ENCODE assay signal across 27 cellular contexts in genomic region chr10:73225518-73225917, GRCh38. TPM values are rescaled to one million over a fixed set of nuclear protein-coding genes. Genes with fewer than 3 reads are reported as not detected.
DNase-seq lines count a peak whose midpoint lies in the region; ATAC-seq and TF ChIP-seq lines count a peak whose summit lies in the region.
"Had no signal": no experiment of that assay in that cellular context is flagged by ENCODE, and none has a peak within 500 bp of the region (broad histone marks: within the 10 kb centered on the region; RNA-seq: fewer than 3 reads in every experiment).

No MANE protein-coding gene starts in this region.

- H3K4me1 ChIP-seq in GM23338 (ENCODE audit: insufficient read depth): no peaks in the 10 kb centered on the region
- H3K4me1 ChIP-seq in A673 (ENCODE audit: insufficient read depth, low read length, poor library complexity, severe bottlenecking): no peaks in the 10 kb centered on the region
- H3K4me1 ChIP-seq: neural progenitor cell, parathyroid adenoma had no signal

- intact Hi-C loops in A673 (cut with micrococcal nuclease; ENCODE audit: unreplicated experiment): no loop called here

- no peaks in the 10 kb centered on the region; the same call in 1 of the 2 replicates for H4K20me1 ChIP-seq in GM23338 (replicated peaks; ENCODE audit: insufficient read depth)

- H3K27me3 ChIP-seq in GM23338 (ENCODE audit: insufficient read depth) (no peaks in the 10 kb centered on the region), A673 (replicated peaks; ENCODE audit: insufficient read depth, low read depth, low read length, poor library complexity) (no peaks in the 10 kb centered on the region)
- H3K27me3 ChIP-seq: neural progenitor cell, upper lobe of left lung had no signal

- no peaks in the 10 kb centered on the region; the same call in 1 of the 2 replicates for H3K9me2 ChIP-seq in GM23338 (ENCODE audit: insufficient read depth)

- no peaks in the 10 kb centered on the region for H3K36me3 ChIP-seq in GM23338 (ENCODE audit: insufficient read depth)
- H3K36me3 ChIP-seq in A673 (ENCODE audit: insufficient read depth, low read length, poor library complexity, severe bottlenecking): no peaks in the 10 kb centered on the region

- no peak overlapping the region for H2AFZ ChIP-seq in GM23338
- H2AFZ ChIP-seq: neural progenitor cell, parathyroid adenoma had no signal

- DNase-seq in ELR (ENCODE audit: low read depth) (peak; percentile 71), HFFc6 (peak; percentile 9), amniotic epithelial cell (ENCODE audit: low read depth) (peak; percentile 49), kidney tubule cell (ENCODE audit: low spot score) (peak; percentile 47), GM23338 (ENCODE audit: low spot score) (no peak), NCI-H345 (lab: John Stamatoyannopoulos, UW) (no peak), A673 (ENCODE audit: low spot score) (no peak)
- DNase-seq: activated CD4-positive, CD25-positive, alpha-beta regulatory T cell treated with anti-CD3 and anti-CD28 coated beads, Interleukin-2, amount 50 U/mL, for 72 hours; activated naive CD4-positive, alpha-beta T cell; cortex of kidney; foreskin melanocyte; H7; mesendoderm; NCI-H1105; NCI-H1930; NCI-H2227 treated with DMSO at 0.1 percent for 48 hours; NCI-H748 treated with DMSO at 0.1 percent for 48 hours; right cardiac atrium; stimulated activated CD4-positive, alpha-beta T cell treated with anti-CD3 and anti-CD28 coated beads, Interleukin-2, amount 100 ng/mL, for 48 hours; substantia nigra; upper lobe of left lung had no signal

- no peaks in the 10 kb centered on the region for H3K9me3 ChIP-seq in A673 (ENCODE audit: low read depth, low read length, poor library complexity, severe bottlenecking)
- H3K9me3 ChIP-seq: upper lobe of left lung had no signal

- H3K27me3 Mint-ChIP-seq in HFFc6 (ENCODE audit: insufficient read depth): no peaks in the 10 kb centered on the region; the same call in none of the 2 replicates
- H3K27me3 Mint-ChIP-seq in GM23338 (ENCODE audit: insufficient read depth, low read depth, poor library complexity): no peaks in the 10 kb centered on the region

- CTCF ChIA-PET in A673 (lab: Charles Lee): no interaction called here

- POLR2A ChIA-PET in A673 (lab: Charles Lee; ENCODE audit: low non-redundant PET): no interaction called here

- H3K27ac Mint-ChIP-seq in HFFc6: no peak overlapping the region; the same call in 1 of the 2 replicates
- H3K27ac Mint-ChIP-seq in GM23338: no peak overlapping the region
- H3K27ac Mint-ChIP-seq: neural progenitor cell had no signal

- H3K9me3 Mint-ChIP-seq in HFFc6 (no peaks in the 10 kb centered on the region), GM23338 (no peaks in the 10 kb centered on the region)
- H3K9me3 Mint-ChIP-seq: neural progenitor cell had no signal

- H3F3A ChIP-seq in GM23338 (replicated peaks; ENCODE audit: low read depth): no peaks in the 10 kb centered on the region

- TF ChIP-seq CTCF in HFFc6 (IDR thresholded peaks at IDR 0.05) (no peak), GM23338 (conservative IDR thresholded peaks at IDR 0.05; ENCODE audit: low read depth in 2 of 2) (no peak), A673 (conservative IDR thresholded peaks at IDR 0.05; ENCODE audit: low read depth, low read length) (no peak)

- H3K79me2 ChIP-seq in GM23338 (replicated peaks; ENCODE audit: insufficient read depth): no peaks in the 10 kb centered on the region
- H3K79me2 ChIP-seq: parathyroid adenoma had no signal

- H3K27ac ChIP-seq in GM23338 (ENCODE audit: low read depth): no peak overlapping the region
- no peak overlapping the region for H3K27ac ChIP-seq in A673 (ENCODE audit: low read depth, low read length, poor library complexity, severe bottlenecking)
- H3K27ac ChIP-seq: neural progenitor cell, parathyroid adenoma, RWPE1, SK-N-MC, upper lobe of left lung had no signal

- no peak for ATAC-seq in GM23338
- ATAC-seq: esophagus mucosa, left lobe of liver, right cardiac atrium had no signal

- H3K4me1 Mint-ChIP-seq in HFFc6 (ENCODE audit: low read depth): peaks cover 14% of the 10 kb centered on the region
- no peaks in the 10 kb centered on the region for H3K4me1 Mint-ChIP-seq in GM23338
- H3K4me1 Mint-ChIP-seq: neural progenitor cell had no signal

- H3K4me2 ChIP-seq in GM23338: no peak overlapping the region
- H3K4me2 ChIP-seq: neural progenitor cell had no signal

- peaks cover 10% of the 10 kb centered on the region for H3K36me3 Mint-ChIP-seq in HFFc6 (ENCODE audit: low read depth)
- no peaks in the 10 kb centered on the region for H3K36me3 Mint-ChIP-seq in GM23338 (ENCODE audit: low read depth)

- BruUV-seq in A673 (replicated peaks; lab: Mats Ljungman, UMichigan): no TSS peak

- H3K4me3 Mint-ChIP-seq in HFFc6: no peak overlapping the region
- H3K4me3 Mint-ChIP-seq in GM23338: no peak overlapping the region
- H3K4me3 Mint-ChIP-seq: neural progenitor cell had no signal

- no peak overlapping the region for H3K4me3 ChIP-seq in GM23338
- no peak overlapping the region for H3K4me3 ChIP-seq in A673 (ENCODE audit: low read depth, low read length, poor library complexity, severe bottlenecking)
- H3K4me3 ChIP-seq: neural progenitor cell, SK-N-MC, upper lobe of left lung had no signal

TF ChIP-seq in GM23338, 12 proteins besides CTCF, POLR2A, EP300 and RAD21:
- no peak for TF ChIP-seq ETS1 (IDR thresholded peaks at IDR 0.05)
- TF ChIP-seq CREB1 (CRISPR knock-in tag; IDR thresholded peaks at IDR 0.05; ENCODE audit: low read depth): no peak
TF ChIP-seq in GM23338: peak in this region for 0.

RNA-seq across cellular contexts. Expression of gene DNAJC9, which starts 21.5 kb away (rescaled TPM):
- total RNA-seq in HFFc6 (2021; fragmentation: NEBNext Ultra II Directional; extraction: Animal tissue kit (Norgen Biotek cat#: 25700)): 10 to 100 TPM; 18.6 to 30.9 (median 27.1) TPM
- 27.8 and 33.2 TPM in 2 replicates for total RNA-seq in GM23338 (2014; rRNA removed; shearing (Covaris generic))
- 23.6 and 31.0 TPM in 2 replicates for polyA plus RNA-seq in GM23338 (2016; fragmentation: Nextera tagmentation; extraction: Ambion mirVana)
- total RNA-seq in A673 (2021): 69.1 and 72.9 TPM in 2 replicates

RNA-seq across cellular contexts. Expression of gene MRPS16, which starts 26.9 kb away (rescaled TPM):
- total RNA-seq in HFFc6 (2021; fragmentation: NEBNext Ultra II Directional; extraction: Animal tissue kit (Norgen Biotek cat#: 25700)): 100 to 1,000 TPM; 100 to 140 (median 116) TPM
- total RNA-seq in GM23338 (2014; rRNA removed; shearing (Covaris generic)): 83.2 and 90.0 TPM in 2 replicates
- 166 and 173 TPM in 2 replicates for polyA plus RNA-seq in GM23338 (2016; fragmentation: Nextera tagmentation; extraction: Ambion mirVana)
- total RNA-seq in A673 (2021): 150 and 164 TPM in 2 replicates

RNA-seq across cellular contexts. Expression of gene FAM149B1, which starts 57.6 kb away (rescaled TPM):
- 10 to 100 TPM; 16.9 to 21.9 (median 19.5) TPM for total RNA-seq in HFFc6 (2021; fragmentation: NEBNext Ultra II Directional; extraction: Animal tissue kit (Norgen Biotek cat#: 25700))
- 11.2 and 13.6 TPM in 2 replicates for total RNA-seq in GM23338 (2014; rRNA removed; shearing (Covaris generic))
- 14.7 and 19.3 TPM in 2 replicates for polyA plus RNA-seq in GM23338 (2016; fragmentation: Nextera tagmentation; extraction: Ambion mirVana)
- 10.9 and 13.4 TPM in 2 replicates for total RNA-seq in A673 (2021)

RNA-seq across cellular contexts. Expression of gene ECD, which starts 57.7 kb away (rescaled TPM):
- total RNA-seq in HFFc6 (2021; fragmentation: NEBNext Ultra II Directional; extraction: Animal tissue kit (Norgen Biotek cat#: 25700)): 10 to 100 TPM; 31.3 to 39.0 (median 33.6) TPM
- 51.5 and 56.6 TPM in 2 replicates for total RNA-seq in GM23338 (2014; rRNA removed; shearing (Covaris generic))
- polyA plus RNA-seq in GM23338 (2016; fragmentation: Nextera tagmentation; extraction: Ambion mirVana): 25.6 and 37.8 TPM in 2 replicates
- total RNA-seq in A673 (2021): 37.3 and 37.4 TPM in 2 replicates

Comparison
In these comparisons a context has a peak if more than half of its experiments do, and no peak if none do; other contexts are left out.
1. DNase-seq: peak in ELR (single experiment), HFFc6 (single experiment), amniotic epithelial cell (single experiment) and kidney tubule cell (single experiment); none in GM23338 (single experiment), NCI-H345 (single experiment) and A673 (single experiment).